In genomic region chr9:33466565-33467495, GRCh38 we compare ENCODE assay signal across 1 cellular context.
TF ChIP-seq lines count a peak whose summit lies in the region.

No MANE protein-coding gene starts in this region.

TF ChIP-seq in HepG2, 621 proteins besides CTCF, POLR2A, EP300 and RAD21:
- TF ChIP-seq TEAD3 (CRISPR knock-in tag; optimal IDR thresholded peaks at IDR 0.05; ENCODE audit: borderline replicate concordance): peak; percentile 24
- TF ChIP-seq SMC3 (IDR thresholded peaks at IDR 0.05; ENCODE audit: low read length): peak; percentile 81
- TF ChIP-seq KDM2A (CRISPR knock-in tag; IDR thresholded peaks at IDR 0.05; ENCODE audit: borderline replicate concordance, low read depth): peak; percentile 58; the same call in 1 of the 2 replicates
- TF ChIP-seq FOSL2 (CRISPR knock-in tag; IDR thresholded peaks at IDR 0.05): 0 out of 2 replicates have a peak, but pooled peaks have one; percentile 11
- 0 out of 2 replicates have a peak, but pooled peaks have one; percentile 10 for TF ChIP-seq ZNF776 (CRISPR knock-in tag; IDR thresholded peaks at IDR 0.05)
- 0 out of 2 replicates have a peak, but pooled peaks have one; percentile 52 for TF ChIP-seq HNRNPL (IDR thresholded peaks at IDR 0.05; ENCODE audit: low read depth, low read length)
- no peak for TF ChIP-seq ZFP37 (CRISPR knock-in tag; IDR thresholded peaks at IDR 0.05; ENCODE audit: borderline replicate concordance)
- TF ChIP-seq, protein P1, sequence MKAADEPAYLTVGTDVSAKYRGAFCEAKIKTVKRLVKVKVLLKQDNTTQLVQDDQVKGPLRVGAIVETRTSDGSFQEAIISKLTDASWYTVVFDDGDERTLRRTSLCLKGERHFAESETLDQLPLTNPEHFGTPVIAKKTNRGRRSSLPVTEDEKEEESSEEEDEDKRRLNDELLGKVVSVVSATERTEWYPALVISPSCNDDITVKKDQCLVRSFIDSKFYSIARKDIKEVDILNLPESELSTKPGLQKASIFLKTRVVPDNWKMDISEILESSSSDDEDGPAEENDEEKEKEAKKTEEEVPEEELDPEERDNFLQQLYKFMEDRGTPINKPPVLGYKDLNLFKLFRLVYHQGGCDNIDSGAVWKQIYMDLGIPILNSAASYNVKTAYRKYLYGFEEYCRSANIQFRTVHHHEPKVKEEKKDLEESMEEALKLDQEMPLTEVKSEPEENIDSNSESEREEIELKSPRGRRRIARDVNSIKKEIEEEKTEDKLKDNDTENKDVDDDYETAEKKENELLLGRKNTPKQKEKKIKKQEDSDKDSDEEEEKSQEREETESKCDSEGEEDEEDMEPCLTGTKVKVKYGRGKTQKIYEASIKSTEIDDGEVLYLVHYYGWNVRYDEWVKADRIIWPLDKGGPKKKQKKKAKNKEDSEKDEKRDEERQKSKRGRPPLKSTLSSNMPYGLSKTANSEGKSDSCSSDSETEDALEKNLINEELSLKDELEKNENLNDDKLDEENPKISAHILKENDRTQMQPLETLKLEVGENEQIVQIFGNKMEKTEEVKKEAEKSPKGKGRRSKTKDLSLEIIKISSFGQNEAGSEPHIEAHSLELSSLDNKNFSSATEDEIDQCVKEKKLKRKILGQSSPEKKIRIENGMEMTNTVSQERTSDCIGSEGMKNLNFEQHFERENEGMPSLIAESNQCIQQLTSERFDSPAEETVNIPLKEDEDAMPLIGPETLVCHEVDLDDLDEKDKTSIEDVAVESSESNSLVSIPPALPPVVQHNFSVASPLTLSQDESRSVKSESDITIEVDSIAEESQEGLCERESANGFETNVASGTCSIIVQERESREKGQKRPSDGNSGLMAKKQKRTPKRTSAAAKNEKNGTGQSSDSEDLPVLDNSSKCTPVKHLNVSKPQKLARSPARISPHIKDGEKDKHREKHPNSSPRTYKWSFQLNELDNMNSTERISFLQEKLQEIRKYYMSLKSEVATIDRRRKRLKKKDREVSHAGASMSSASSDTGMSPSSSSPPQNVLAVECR (CRISPR knock-in tag; IDR thresholded peaks at IDR 0.05; ENCODE audit: borderline replicate concordance): peak; percentile 12; the same call in 1 of the 2 replicates
- peak; percentile 48; the same call in 1 of the 2 replicates for TF ChIP-seq NR2F6 (IDR thresholded peaks at IDR 0.05)
- 0 out of 2 replicates have a peak, but pooled peaks have one; percentile 23 for TF ChIP-seq NR2F6 (CRISPR knock-in tag; IDR thresholded peaks at IDR 0.05)
- TF ChIP-seq KDM5B (CRISPR knock-in tag; IDR thresholded peaks at IDR 0.05; ENCODE audit: borderline replicate concordance): peak; percentile 19; the same call in 1 of the 2 replicates
- TF ChIP-seq GABPB1 (CRISPR knock-in tag; IDR thresholded peaks at IDR 0.05): peak; percentile 28; the same call in 1 of the 2 replicates
- TF ChIP-seq SALL1 (CRISPR knock-in tag; IDR thresholded peaks at IDR 0.05): 0 out of 2 replicates have a peak, but pooled peaks have one; percentile 21
- TF ChIP-seq ZMYM3 (CRISPR knock-in tag; IDR thresholded peaks at IDR 0.05): no peak
- peak; percentile 31; the same call in 1 of the 2 replicates for TF ChIP-seq ZNF598 (CRISPR knock-in tag; IDR thresholded peaks at IDR 0.05; ENCODE audit: borderline replicate concordance)
- no peak for TF ChIP-seq ZNF138 (CRISPR knock-in tag; IDR thresholded peaks at IDR 0.05; ENCODE audit: low read depth)
- 0 out of 2 replicates have a peak, but pooled peaks have one; percentile 21 for TF ChIP-seq ZBTB46 (CRISPR knock-in tag; IDR thresholded peaks at IDR 0.05; ENCODE audit: borderline replicate concordance)
- 0 out of 4 replicates have a peak, but pooled peaks of 1 of the 2 experiments have one; percentile 1 for TF ChIP-seq MAFK (conservative IDR thresholded peaks at IDR 0.05 in 1 of 2, IDR thresholded peaks at IDR 0.05 in 1 of 2; ENCODE audit: low read length in 2 of 2)
- no peak for TF ChIP-seq ZNF232 (CRISPR knock-in tag; IDR thresholded peaks at IDR 0.05; ENCODE audit: borderline replicate concordance)
- TF ChIP-seq, protein P2, sequence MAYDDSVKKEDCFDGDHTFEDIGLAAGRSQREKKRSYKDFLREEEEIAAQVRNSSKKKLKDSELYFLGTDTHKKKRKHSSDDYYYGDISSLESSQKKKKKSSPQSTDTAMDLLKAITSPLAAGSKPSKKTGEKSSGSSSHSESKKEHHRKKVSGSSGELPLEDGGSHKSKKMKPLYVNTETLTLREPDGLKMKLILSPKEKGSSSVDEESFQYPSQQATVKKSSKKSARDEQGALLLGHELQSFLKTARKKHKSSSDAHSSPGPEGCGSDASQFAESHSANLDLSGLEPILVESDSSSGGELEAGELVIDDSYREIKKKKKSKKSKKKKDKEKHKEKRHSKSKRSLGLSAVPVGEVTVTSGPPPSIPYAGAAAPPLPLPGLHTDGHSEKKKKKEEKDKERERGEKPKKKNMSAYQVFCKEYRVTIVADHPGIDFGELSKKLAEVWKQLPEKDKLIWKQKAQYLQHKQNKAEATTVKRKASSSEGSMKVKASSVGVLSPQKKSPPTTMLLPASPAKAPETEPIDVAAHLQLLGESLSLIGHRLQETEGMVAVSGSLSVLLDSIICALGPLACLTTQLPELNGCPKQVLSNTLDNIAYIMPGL (CRISPR knock-in tag; IDR thresholded peaks at IDR 0.05; ENCODE audit: borderline replicate concordance in 1 of 2, low read depth in 1 of 2): peak in 1 of 2 experiments; percentile 49; a peak in 1 of 4 replicates
- TF ChIP-seq, protein P3, sequence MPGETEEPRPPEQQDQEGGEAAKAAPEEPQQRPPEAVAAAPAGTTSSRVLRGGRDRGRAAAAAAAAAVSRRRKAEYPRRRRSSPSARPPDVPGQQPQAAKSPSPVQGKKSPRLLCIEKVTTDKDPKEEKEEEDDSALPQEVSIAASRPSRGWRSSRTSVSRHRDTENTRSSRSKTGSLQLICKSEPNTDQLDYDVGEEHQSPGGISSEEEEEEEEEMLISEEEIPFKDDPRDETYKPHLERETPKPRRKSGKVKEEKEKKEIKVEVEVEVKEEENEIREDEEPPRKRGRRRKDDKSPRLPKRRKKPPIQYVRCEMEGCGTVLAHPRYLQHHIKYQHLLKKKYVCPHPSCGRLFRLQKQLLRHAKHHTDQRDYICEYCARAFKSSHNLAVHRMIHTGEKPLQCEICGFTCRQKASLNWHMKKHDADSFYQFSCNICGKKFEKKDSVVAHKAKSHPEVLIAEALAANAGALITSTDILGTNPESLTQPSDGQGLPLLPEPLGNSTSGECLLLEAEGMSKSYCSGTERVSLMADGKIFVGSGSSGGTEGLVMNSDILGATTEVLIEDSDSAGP (CRISPR knock-in tag; IDR thresholded peaks at IDR 0.05; ENCODE audit: borderline replicate concordance): peak; percentile 28; the same call in 1 of the 2 replicates
- no peak for TF ChIP-seq UBTF (CRISPR knock-in tag; IDR thresholded peaks at IDR 0.05)
- peak; percentile 97 for TF ChIP-seq ZSCAN25 (CRISPR knock-in tag; IDR thresholded peaks at IDR 0.05)
- peak; percentile 92 for TF ChIP-seq STAG1 (CRISPR knock-in tag; IDR thresholded peaks at IDR 0.05)
- TF ChIP-seq, protein P4, sequence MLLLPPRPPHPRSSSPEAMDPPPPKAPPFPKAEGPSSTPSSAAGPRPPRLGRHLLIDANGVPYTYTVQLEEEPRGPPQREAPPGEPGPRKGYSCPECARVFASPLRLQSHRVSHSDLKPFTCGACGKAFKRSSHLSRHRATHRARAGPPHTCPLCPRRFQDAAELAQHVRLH (CRISPR knock-in tag; IDR thresholded peaks at IDR 0.05; ENCODE audit: borderline replicate concordance, low read depth): 0 out of 2 replicates have a peak, but pooled peaks have one; percentile 50
- TF ChIP-seq ERF (CRISPR knock-in tag; IDR thresholded peaks at IDR 0.05): peak; percentile 36; the same call in 1 of the 2 replicates
- TF ChIP-seq, protein P5, sequence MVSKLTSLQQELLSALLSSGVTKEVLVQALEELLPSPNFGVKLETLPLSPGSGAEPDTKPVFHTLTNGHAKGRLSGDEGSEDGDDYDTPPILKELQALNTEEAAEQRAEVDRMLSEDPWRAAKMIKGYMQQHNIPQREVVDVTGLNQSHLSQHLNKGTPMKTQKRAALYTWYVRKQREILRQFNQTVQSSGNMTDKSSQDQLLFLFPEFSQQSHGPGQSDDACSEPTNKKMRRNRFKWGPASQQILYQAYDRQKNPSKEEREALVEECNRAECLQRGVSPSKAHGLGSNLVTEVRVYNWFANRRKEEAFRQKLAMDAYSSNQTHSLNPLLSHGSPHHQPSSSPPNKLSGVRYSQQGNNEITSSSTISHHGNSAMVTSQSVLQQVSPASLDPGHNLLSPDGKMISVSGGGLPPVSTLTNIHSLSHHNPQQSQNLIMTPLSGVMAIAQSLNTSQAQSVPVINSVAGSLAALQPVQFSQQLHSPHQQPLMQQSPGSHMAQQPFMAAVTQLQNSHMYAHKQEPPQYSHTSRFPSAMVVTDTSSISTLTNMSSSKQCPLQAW (CRISPR knock-in tag; IDR thresholded peaks at IDR 0.05): 0 out of 2 replicates have a peak, but pooled peaks have one; percentile 35
- TF ChIP-seq FOXO1 (CRISPR knock-in tag; IDR thresholded peaks at IDR 0.05): no peak
- TF ChIP-seq GATAD2A (CRISPR knock-in tag; IDR thresholded peaks at IDR 0.05): peak; percentile 38; the same call in 1 of the 2 replicates
- TF ChIP-seq MAFF (IDR thresholded peaks at IDR 0.05; ENCODE audit: low read depth, low read length): peak; percentile 16; the same call in 1 of the 2 replicates
- TF ChIP-seq IRF2 (CRISPR knock-in tag; IDR thresholded peaks at IDR 0.05): 0 out of 2 replicates have a peak, but pooled peaks have one; percentile 15
- TF ChIP-seq SNAI1 (CRISPR knock-in tag; IDR thresholded peaks at IDR 0.05; ENCODE audit: borderline replicate concordance): no peak
